ENCODE assay signal across 8 cellular contexts in genomic region chr4:2007804-2008670, GRCh38. TPM values are rescaled to one million over a fixed set of nuclear protein-coding genes. Genes with fewer than 3 reads are reported as not detected.
DNase-seq lines count a peak whose midpoint lies in the region; ATAC-seq and TF ChIP-seq lines count a peak whose summit lies in the region.

No MANE protein-coding gene starts in this region.

- H3K4me2 ChIP-seq in OCI-LY1 (ENCODE audit: low read length) (peak overlapping the region; percentile 80), osteoblast (ENCODE audit: insufficient read depth, low read length) (peak overlapping the region; percentile 91)

- no peaks in the 10 kb centered on the region for H3K27me3 ChIP-seq in OCI-LY1 (ENCODE audit: insufficient read depth, low read length)
- H3K27me3 ChIP-seq in osteoblast (ENCODE audit: insufficient read depth, low read length): no peaks in the 10 kb centered on the region

- peaks cover 32% of the 10 kb centered on the region for H3K79me2 ChIP-seq in OCI-LY1 (ENCODE audit: insufficient read depth, low read length)
- peaks cover 53% of the 10 kb centered on the region for H3K79me2 ChIP-seq in osteoblast (ENCODE audit: insufficient read depth, low read length)

- peaks cover 25% of the 10 kb centered on the region for H3K36me3 ChIP-seq in OCI-LY1 (ENCODE audit: insufficient read depth, low read length)
- peaks cover 15% of the 10 kb centered on the region for H3K36me3 ChIP-seq in osteoblast (ENCODE audit: insufficient read depth, low read length)

- DNase-seq in CMK (ENCODE audit: low read depth) (peak; percentile 7), epithelial cell of prostate (ENCODE audit: low read depth, low spot score) (no peak), osteoblast (ENCODE audit: insufficient read length, low spot score, missing footprints) (peak; percentile 72), NCI-H1436 (lab: John Stamatoyannopoulos, UW) (no peak)

- TF ChIP-seq CTCF in OCI-LY1 (IDR thresholded peaks at IDR 0.05; ENCODE audit: low read length) (no peak), osteoblast (IDR thresholded peaks at IDR 0.05; ENCODE audit: extremely low read depth, low read depth, low read length) (no peak)

- H3K4me1 ChIP-seq in OCI-LY1 (ENCODE audit: insufficient read depth, low read length, severe bottlenecking) (peaks cover 17% of the 10 kb centered on the region), osteoblast (ENCODE audit: insufficient read depth, low read length) (peaks cover 5% of the 10 kb centered on the region)

- H3K9me2 ChIP-seq in OCI-LY1 (ENCODE audit: low read depth, low read length): no peaks in the 10 kb centered on the region

- H2AFZ ChIP-seq in OCI-LY1 (ENCODE audit: low read length): no peak overlapping the region
- peak overlapping the region; percentile 15 for H2AFZ ChIP-seq in osteoblast (ENCODE audit: low read length)

- peak overlapping the region; percentile 77 for H3K9ac ChIP-seq in OCI-LY1 (ENCODE audit: low read length)

- ATAC-seq in HG03196 (IDR thresholded peaks at IDR 0.05; ENCODE audit: unreplicated experiment) (no peak), HG03354 (IDR thresholded peaks at IDR 0.05; ENCODE audit: poor library complexity, severe bottlenecking, unreplicated experiment) (no peak), GM18520 (IDR thresholded peaks at IDR 0.05; ENCODE audit: unreplicated experiment) (no peak)

- H3F3A ChIP-seq in OCI-LY1 (ENCODE audit: insufficient read depth, low read length): no peaks in the 10 kb centered on the region

- no peaks in the 10 kb centered on the region for H4K20me1 ChIP-seq in OCI-LY1 (ENCODE audit: insufficient read depth, low read length)
- peaks cover 28% of the 10 kb centered on the region for H4K20me1 ChIP-seq in osteoblast (ENCODE audit: insufficient read depth, low read length)

- H3K9me3 ChIP-seq in OCI-LY1 (ENCODE audit: low read length) (no peaks in the 10 kb centered on the region), osteoblast (ENCODE audit: low read depth, low read length) (no peaks in the 10 kb centered on the region)

- H3K27ac ChIP-seq in OCI-LY1 (ENCODE audit: low read depth, low read length, poor library complexity, severe bottlenecking): no peak overlapping the region
- peak overlapping the region; percentile 87 for H3K27ac ChIP-seq in epithelial cell of prostate
- peak overlapping the region; percentile 98 for H3K27ac ChIP-seq in osteoblast (ENCODE audit: low read depth, low read length)

- peak overlapping the region; percentile 81 for H3K4me3 ChIP-seq in OCI-LY1 (ENCODE audit: low read depth, low read length, poor library complexity, severe bottlenecking)
- H3K4me3 ChIP-seq in osteoblast (ENCODE audit: insufficient read depth, low read length): peak overlapping the region; percentile 99

RNA-seq across cellular contexts. Expression of gene NELFA, which starts 0.7 kb away (rescaled TPM):
- 19.2 and 19.9 TPM in 2 replicates for total RNA-seq in osteoblast

RNA-seq across cellular contexts. Expression of gene NAT8L, which starts 51.1 kb away (rescaled TPM):
- under 0.01 TPM in 2 replicates for total RNA-seq in osteoblast

Comparison
In these comparisons a context has a peak if more than half of its experiments do, and no peak if none do; other contexts are left out.
1. DNase-seq: peak in CMK (single experiment) and osteoblast (single experiment); none in epithelial cell of prostate (single experiment) and NCI-H1436 (single experiment).